Comparison of ENCODE assay signal across 32 cellular contexts in the genomic region with DNA sequence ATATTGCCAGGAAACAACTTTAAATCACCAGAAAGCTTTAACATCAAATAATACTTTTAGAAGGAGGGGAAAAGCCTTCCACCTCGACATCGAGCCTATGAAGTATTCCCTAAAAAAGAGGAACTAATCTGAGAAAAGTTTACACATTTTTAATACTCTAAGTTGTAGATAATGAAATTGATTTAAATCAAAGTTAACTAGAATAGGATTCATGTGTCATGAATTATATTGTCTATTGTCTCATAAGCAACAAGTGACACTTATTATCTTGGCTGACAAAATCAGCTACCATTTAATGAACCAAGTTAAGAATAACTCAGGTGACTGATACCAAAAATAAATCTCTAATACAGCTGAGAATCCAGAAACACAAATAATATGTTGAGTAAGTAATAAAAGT.
"Had no signal": no experiment of that assay in that cellular context is flagged by ENCODE, and none has a peak within 500 bp of the region (broad histone marks: within the 10 kb centered on the region; RNA-seq: fewer than 3 reads in every experiment).

No MANE protein-coding gene starts in this region.

- DNase-seq: activated effector memory CD4-positive, alpha-beta T cell treated with anti-CD3 and anti-CD28 coated beads, Interleukin-2, amount 50 U/mL, for 16 hours; activated effector memory CD4-positive, alpha-beta T cell treated with Interleukin-2 at 50 U/mL for 16 hours; activated gamma-delta T cell; activated gamma-delta T cell treated with Interleukin-2 at 50 U/mL for 16 hours; activated naive CD4-positive, alpha-beta T cell; activated naive CD4-positive, alpha-beta T cell treated with anti-CD3 and anti-CD28 coated beads for 36 hours; activated naive CD4-positive, alpha-beta T cell treated with anti-CD3 and anti-CD28 coated beads, Interleukin-2, amount 10 ng/mL, durations not matched to agents 7 days and 5 days; activated naive CD4-positive, alpha-beta T cell treated with anti-CD3 and anti-CD28 coated beads, Interleukin-2, amount 50 U/mL, for 16 hours; activated naive CD4-positive, alpha-beta T cell treated with Interleukin-2 at 50 U/mL for 16 hours; activated naive CD8-positive, alpha-beta T cell treated with anti-CD3 and anti-CD28 coated beads for 36 hours; activated naive CD8-positive, alpha-beta T cell treated with anti-CD3 and anti-CD28 coated beads, Interleukin-2, amount 10 ng/mL, durations not matched to agents 7 days and 5 days; activated naive CD8-positive, alpha-beta T cell treated with anti-CD3 and anti-CD28 coated beads, Interleukin-2, amount 50 U/mL, for 24 hours; activated T-cell treated with anti-CD3 and anti-CD28 coated beads, Interleukin-2, amount 50 U/mL, for 4 hours; activated T-cell treated with anti-CD3 and anti-CD28 coated beads, Interleukin-2, amount 50 U/mL, for 48 hours; activated T-cell treated with anti-CD3 and anti-CD28 coated beads, Interleukin-2, amount 50 U/mL, for 72 hours; adrenal gland; amniotic stem cell; amygdala; anterior cingulate cortex; aorta; body of pancreas; brain microvascular endothelial cell; caudate nucleus; central memory CD4-positive, alpha-beta T cell; cerebellar nuclear complex had no signal

- H3K27ac ChIP-seq: adrenal gland, ascending aorta, body of pancreas, brain microvascular endothelial cell, breast epithelium, cardiac muscle cell had no signal

- H3K4me1 ChIP-seq: adrenal gland, ascending aorta had no signal

- H3K9me3 ChIP-seq: adrenal gland, ascending aorta, body of pancreas, breast epithelium had no signal

- H3K4me3 ChIP-seq: adrenal gland, ascending aorta, body of pancreas, breast epithelium, cardiac muscle cell had no signal

- H3K36me3 ChIP-seq: adrenal gland, ascending aorta, breast epithelium had no signal

- H3K27me3 ChIP-seq: adrenal gland, ascending aorta, body of pancreas, brain microvascular endothelial cell, breast epithelium, cardiac muscle cell had no signal

- ATAC-seq: activated naive CD4-positive, alpha-beta T cell treated with anti-CD3 and anti-CD28 coated beads, Interleukin-2, amount 50 U/mL, for 72 hours; activated naive CD8-positive, alpha-beta T cell treated with anti-CD3 and anti-CD28 coated beads, Interleukin-2, amount 50 U/mL, for 24 hours; activated T-cell treated with anti-CD3 and anti-CD28 coated beads, Interleukin-2, amount 50 U/mL, for 4 hours; activated T-cell treated with anti-CD3 and anti-CD28 coated beads, Interleukin-2, amount 50 U/mL, for 72 hours; activated T-helper 17 cell treated with anti-CD3 and anti-CD28 coated beads, Interleukin-2, amount 50 U/mL, for 72 hours; body of pancreas had no signal

- FAIRE-seq: astrocyte, bronchial epithelial cell had no signal
